ENCODE assay signal across 15 cellular contexts in genomic region chr1:175002910-175003517, GRCh38. TPM values are rescaled to one million over a fixed set of nuclear protein-coding genes. Genes with fewer than 3 reads are reported as not detected.
DNase-seq lines count a peak whose midpoint lies in the region; ATAC-seq and TF ChIP-seq lines count a peak whose summit lies in the region.
"Had no signal": no experiment of that assay in that cellular context is flagged by ENCODE, and none has a peak within 500 bp of the region (broad histone marks: within the 10 kb centered on the region; RNA-seq: fewer than 3 reads in every experiment).

No MANE protein-coding gene starts in this region.

- 22 to 26% methylated on average over 17 of the region's 17 CpGs for WGBS in GM23248 (ENCODE audit: low coverage in 1 of 2, low lambda C conversion rate in 2 of 2, missing lambda C conversion rate in 2 of 2), 2 experiments

- H3K27me3 Mint-ChIP-seq in activated CD4-positive, alpha-beta T cell treated with anti-CD3 and anti-CD28 coated beads for 36 hours: no peaks in the 10 kb centered on the region
- H3K27me3 Mint-ChIP-seq in activated CD4-positive, alpha-beta memory T cell treated with anti-CD3 and anti-CD28 coated beads for 36 hours: no peaks in the 10 kb centered on the region
- H3K27me3 Mint-ChIP-seq in nephron progenitor cell (ENCODE audit: low read depth, poor library complexity): no peaks in the 10 kb centered on the region
- H3K27me3 Mint-ChIP-seq: dendritic cell treated with granulocyte-macrophage colony-stimulating factor and Interleukin-4, amounts not matched to agents 40 ng/mL and 50 ng/mL, for 4 days had no signal

- H3K9me2 ChIP-seq in GM23248 (ENCODE audit: insufficient read depth): no peaks in the 10 kb centered on the region

- peak overlapping the region; percentile 58 for H3K4me3 Mint-ChIP-seq in activated CD4-positive, alpha-beta T cell treated with anti-CD3 and anti-CD28 coated beads for 36 hours
- H3K4me3 Mint-ChIP-seq in activated CD4-positive, alpha-beta memory T cell treated with anti-CD3 and anti-CD28 coated beads for 36 hours: peak overlapping the region; percentile 56
- no peak overlapping the region for H3K4me3 Mint-ChIP-seq in nephron progenitor cell

- no peaks in the 10 kb centered on the region for H4K20me1 ChIP-seq in GM23248 (ENCODE audit: insufficient read depth)

- H3K36me3 Mint-ChIP-seq in activated CD4-positive, alpha-beta T cell treated with anti-CD3 and anti-CD28 coated beads for 36 hours (ENCODE audit: low read depth): peaks cover 59% of the 10 kb centered on the region
- H3K36me3 Mint-ChIP-seq in activated CD4-positive, alpha-beta memory T cell treated with anti-CD3 and anti-CD28 coated beads for 36 hours: peaks cover 52% of the 10 kb centered on the region
- H3K36me3 Mint-ChIP-seq in nephron progenitor cell (ENCODE audit: low read depth): peaks cover 25% of the 10 kb centered on the region

- peak overlapping the region; percentile 39 for H3K27ac ChIP-seq in GM23248
- H3K27ac ChIP-seq: esophagus squamous epithelium, neutrophil, spleen had no signal

- H3K36me3 ChIP-seq in GM23248 (ENCODE audit: low read depth): peaks cover 19% of the 10 kb centered on the region

- H3K9ac ChIP-seq in GM23248: peak overlapping the region; percentile 51

- peak overlapping the region; percentile 85 for H3K4me2 ChIP-seq in GM23248 (ENCODE audit: unreplicated experiment)

- no peaks in the 10 kb centered on the region for H3K9me3 Mint-ChIP-seq in activated CD4-positive, alpha-beta T cell treated with anti-CD3 and anti-CD28 coated beads for 36 hours (ENCODE audit: low read depth)
- no peaks in the 10 kb centered on the region for H3K9me3 Mint-ChIP-seq in activated CD4-positive, alpha-beta memory T cell treated with anti-CD3 and anti-CD28 coated beads for 36 hours
- no peaks in the 10 kb centered on the region for H3K9me3 Mint-ChIP-seq in nephron progenitor cell
- H3K9me3 Mint-ChIP-seq: dendritic cell treated with granulocyte-macrophage colony-stimulating factor and Interleukin-4, amounts not matched to agents 40 ng/mL and 50 ng/mL, for 4 days had no signal

- no peak for ATAC-seq in activated CD4-positive, alpha-beta T cell treated with anti-CD3 and anti-CD28 coated beads for 36 hours
- ATAC-seq in GM21447 (IDR thresholded peaks at IDR 0.05; ENCODE audit: unreplicated experiment): no peak

- peaks cover 38% of the 10 kb centered on the region for H3K4me1 ChIP-seq in GM23248 (ENCODE audit: insufficient read depth)

- intact Hi-C loops in activated CD4-positive, alpha-beta T cell treated with anti-CD3 and anti-CD28 coated beads for 36 hours (cut with DNase I, micrococcal nuclease): loop anchor here in 1 of 2 experiments (5.0 kb wide), 1 partner anchor 1181 kb away; the partner anchor contains the start of genes CENPL and DARS2
- intact Hi-C loops in activated CD4-positive, alpha-beta memory T cell treated with anti-CD3 and anti-CD28 coated beads for 36 hours (cut with micrococcal nuclease): no loop called here

- POLR2A ChIA-PET in activated CD4-positive, alpha-beta T cell treated with anti-CD3 and anti-CD28 coated beads for 36 hours (lab: Charles Lee): interaction anchor here (0.7 to 3.2 kb wide), 4 partner anchors 20 to 1000 kb away, joined by 3 to 17 read pairs (median 4); partner anchors contain the start of gene MRPS14
- POLR2A ChIA-PET in activated CD4-positive, alpha-beta memory T cell treated with anti-CD3 and anti-CD28 coated beads for 36 hours (lab: Charles Lee): interaction anchor here (0.6 to 2.5 kb wide), 2 partner anchors 20 to 21 kb away, joined by 3 to 14 read pairs; partner anchors contain the start of gene MRPS14

- no peaks in the 10 kb centered on the region for H3K27me3 ChIP-seq in GM23248 (replicated peaks; ENCODE audit: insufficient read depth)
- H3K27me3 ChIP-seq: esophagus squamous epithelium, neutrophil, spleen had no signal

- TF ChIP-seq CTCF in nephron progenitor cell (IDR thresholded peaks at IDR 0.05): no peak

- peak overlapping the region; percentile 84 for H3K4me3 ChIP-seq in GM23248
- H3K4me3 ChIP-seq: esophagus squamous epithelium, spleen had no signal

- no peak for DNase-seq in activated CD4-positive, alpha-beta T cell treated with anti-CD3 and anti-CD28 coated beads for 36 hours
- DNase-seq in activated CD4-positive, alpha-beta T cell treated with anti-CD3 and anti-CD28 coated beads for 4 hours: no peak
- DNase-seq in GM23248 (peak; percentile 59), nephron progenitor cell (no peak), DMS153 (lab: John Stamatoyannopoulos, UW) (no peak), EL (no peak)
- no peak for DNase-seq in activated CD4-positive, alpha-beta memory T cell treated with anti-CD3 and anti-CD28 coated beads for 36 hours
- DNase-seq: 8988T; activated CD8-positive, alpha-beta memory T cell treated with anti-CD3 and anti-CD28 coated beads, Interleukin-2, amount 50 U/mL, for 4 hours; esophagus squamous epithelium; NCI-H1436; spleen had no signal

- in situ Hi-C loops in GM23248 (cut with MboI): no loop called here

- H3K79me2 ChIP-seq in GM23248 (ENCODE audit: insufficient read depth): peaks cover 83% of the 10 kb centered on the region

- CTCF ChIA-PET in activated CD4-positive, alpha-beta T cell treated with anti-CD3 and anti-CD28 coated beads for 36 hours (lab: Charles Lee): no interaction called here
- CTCF ChIA-PET in activated CD4-positive, alpha-beta memory T cell treated with anti-CD3 and anti-CD28 coated beads for 36 hours (lab: Charles Lee): no interaction called here

- H2AFZ ChIP-seq in GM23248: peak overlapping the region; percentile 13; the same call in 1 of the 2 replicates

- no peaks in the 10 kb centered on the region for H3K9me3 ChIP-seq in GM23248 (ENCODE audit: low read depth)
- H3K9me3 ChIP-seq: esophagus squamous epithelium, neutrophil, spleen had no signal

- peak overlapping the region; percentile 91 for H3K27ac Mint-ChIP-seq in activated CD4-positive, alpha-beta T cell treated with anti-CD3 and anti-CD28 coated beads for 36 hours
- H3K27ac Mint-ChIP-seq in activated CD4-positive, alpha-beta memory T cell treated with anti-CD3 and anti-CD28 coated beads for 36 hours: peak overlapping the region; percentile 82
- peak overlapping the region; percentile 64 for H3K27ac Mint-ChIP-seq in nephron progenitor cell

- H3F3A ChIP-seq in GM23248 (ENCODE audit: insufficient read depth): peaks cover 8% of the 10 kb centered on the region; the same call in 1 of the 2 replicates

- H3K4me1 Mint-ChIP-seq in activated CD4-positive, alpha-beta T cell treated with anti-CD3 and anti-CD28 coated beads for 36 hours: peaks cover 54% of the 10 kb centered on the region
- H3K4me1 Mint-ChIP-seq in activated CD4-positive, alpha-beta memory T cell treated with anti-CD3 and anti-CD28 coated beads for 36 hours (ENCODE audit: low read depth): peaks cover 49% of the 10 kb centered on the region
- H3K4me1 Mint-ChIP-seq in nephron progenitor cell: peaks cover 31% of the 10 kb centered on the region

RNA-seq across cellular contexts. Expression of gene CACYBP, which starts 3.3 kb away (rescaled TPM):
- total RNA-seq in activated CD4-positive, alpha-beta T cell treated with anti-CD3 and anti-CD28 coated beads for 36 hours: 100 to 1,000 TPM; 394 to 452 TPM
- total RNA-seq in GM23248 (2014; rRNA removed; shearing (Covaris generic)): 71.3 and 84.8 TPM in 2 replicates
- 165 and 195 TPM in 2 replicates for polyA plus RNA-seq in GM23248 (2016; fragmentation: Nextera tagmentation; extraction: Ambion mirVana)
- total RNA-seq in activated CD4-positive, alpha-beta memory T cell treated with anti-CD3 and anti-CD28 coated beads for 36 hours: 100 to 1,000 TPM; 399 to 409 TPM

RNA-seq across cellular contexts. Expression of gene MRPS14, which starts 20.2 kb away (rescaled TPM):
- total RNA-seq in activated CD4-positive, alpha-beta T cell treated with anti-CD3 and anti-CD28 coated beads for 36 hours: 10 to 100 TPM; 38.7 to 43.7 TPM
- total RNA-seq in GM23248 (2014; rRNA removed; shearing (Covaris generic)): 7.5 and 19.6 TPM in 2 replicates
- polyA plus RNA-seq in GM23248 (2016; fragmentation: Nextera tagmentation; extraction: Ambion mirVana): 62.7 and 63.7 TPM in 2 replicates
- 10 to 100 TPM; 44.7 to 47.6 TPM for total RNA-seq in activated CD4-positive, alpha-beta memory T cell treated with anti-CD3 and anti-CD28 coated beads for 36 hours
